8 cellular contexts compared by ENCODE assay signal in genomic region chr11:47980907-47981621, GRCh38. TPM values are rescaled to one million over a fixed set of nuclear protein-coding genes. Genes with fewer than 3 reads are reported as not detected.
DNase-seq lines count a peak whose midpoint lies in the region; ATAC-seq and TF ChIP-seq lines count a peak whose summit lies in the region.

No MANE protein-coding gene starts in this region.

- peaks cover 10% of the 10 kb centered on the region for H3F3A ChIP-seq in smooth muscle cell (ENCODE audit: low read depth)

- H3K27me3 ChIP-seq in brain microvascular endothelial cell (replicated peaks), result no peaks in the 10 kb centered on the region
- no peaks in the 10 kb centered on the region for H3K27me3 ChIP-seq in smooth muscle cell (ENCODE audit: low read depth)

- TF ChIP-seq CTCF in GM12873 (IDR thresholded peaks at IDR 0.05; ENCODE audit: insufficient read depth, low read depth, low read length, missing control alignments), result peak; percentile 29
- TF ChIP-seq CTCF in OCI-LY7 (conservative IDR thresholded peaks at IDR 0.05; ENCODE audit: low read length), result peak; percentile 57
- TF ChIP-seq CTCF in brain microvascular endothelial cell (IDR thresholded peaks at IDR 0.05; ENCODE audit: low read depth, low read length, missing control alignments), result peak; percentile 11
- no peak for TF ChIP-seq CTCF in smooth muscle cell (IDR thresholded peaks at IDR 0.05; ENCODE audit: borderline replicate concordance, insufficient read depth, poor library complexity, severe bottlenecking)

- no peak overlapping the region for H3K9ac ChIP-seq in smooth muscle cell (ENCODE audit: low read depth)

- POLR2A ChIA-PET in OCI-LY7 (lab: Charles Lee), result no interaction called here

- under 1% methylated on average over 44 of the region's 82 CpGs for WGBS in smooth muscle cell (ENCODE audit: low lambda C conversion rate)

- in situ Hi-C loops in brain microvascular endothelial cell (cut with HindIII; ENCODE audit: low pct_ligation_motif_present, low sequenced_read_pairs), result no loop called here

- H3K27ac ChIP-seq in OCI-LY7 (ENCODE audit: low read depth, low read length, poor library complexity, severe bottlenecking) (no peak overlapping the region), brain microvascular endothelial cell (peak overlapping the region; percentile 40), smooth muscle cell (ENCODE audit: low read depth) (no peak overlapping the region)

- peak overlapping the region; percentile 99 for H3K4me2 ChIP-seq in OCI-LY7 (ENCODE audit: low read length)
- peak overlapping the region; percentile 100 for H3K4me2 ChIP-seq in smooth muscle cell

- H3K36me3 ChIP-seq in OCI-LY7 (ENCODE audit: insufficient read depth, low read length) (no peaks in the 10 kb centered on the region), brain microvascular endothelial cell (replicated peaks) (no peaks in the 10 kb centered on the region), smooth muscle cell (ENCODE audit: low read depth) (no peaks in the 10 kb centered on the region)

- H3K79me2 ChIP-seq in OCI-LY7 (ENCODE audit: insufficient read depth, low read depth, low read length) (peaks cover 18% of the 10 kb centered on the region; the same call in 1 of the 2 replicates), smooth muscle cell (ENCODE audit: low read depth) (peaks cover 19% of the 10 kb centered on the region)

- H4K20me1 ChIP-seq in OCI-LY7 (ENCODE audit: insufficient read depth, low read length), result no peaks in the 10 kb centered on the region
- H4K20me1 ChIP-seq in smooth muscle cell (ENCODE audit: low read depth), result no peaks in the 10 kb centered on the region

- DNase-seq in 8988T (peak; percentile 83), OCI-LY7 (ENCODE audit: low spot score) (peak; percentile 67), brain microvascular endothelial cell (no peak), islet precursor cell (peak; percentile 80), smooth muscle cell (lab: John Stamatoyannopoulos, UW; ENCODE audit: unreplicated experiment) (peak; percentile 32)
- no peak for DNase-seq in stimulated activated naive CD4-positive, alpha-beta T cell treated with Interleukin-2 at 50 U/mL for 16 hours (lab: John Stamatoyannopoulos, UW)

- peak; percentile 62 for ATAC-seq in HG02885 (IDR thresholded peaks at IDR 0.05; ENCODE audit: poor library complexity, unreplicated experiment)

- H3K4me3 ChIP-seq in OCI-LY7 (ENCODE audit: low read depth, low read length, poor library complexity, severe bottlenecking), result peak overlapping the region; percentile 82
- H3K4me3 ChIP-seq in brain microvascular endothelial cell (ENCODE audit: low read depth, low read length), result peak overlapping the region; percentile 66
- peak overlapping the region; percentile 79 for H3K4me3 ChIP-seq in smooth muscle cell

- intact Hi-C loops in OCI-LY7 (cut with micrococcal nuclease; ENCODE audit: unreplicated experiment), result loop anchor here (1.0 to 5.0 kb wide), 3 partner anchors 30 to 126 kb away; no protein-coding TSS in a partner anchor

- no peaks in the 10 kb centered on the region for H3K9me2 ChIP-seq in OCI-LY7 (ENCODE audit: insufficient read depth, low read length)

- H3K9me3 ChIP-seq in OCI-LY7 (ENCODE audit: low read length) (no peaks in the 10 kb centered on the region), smooth muscle cell (replicated peaks; ENCODE audit: low read depth) (no peaks in the 10 kb centered on the region)

- peaks cover 41% of the 10 kb centered on the region for H3K4me1 ChIP-seq in OCI-LY7 (ENCODE audit: insufficient read depth, low read length, poor library complexity, severe bottlenecking)
- H3K4me1 ChIP-seq in smooth muscle cell (ENCODE audit: low read depth), result peaks cover 13% of the 10 kb centered on the region

- no TSS peak for BruUV-seq in OCI-LY7 (replicated peaks; lab: Mats Ljungman, UMichigan)

- H2AFZ ChIP-seq in OCI-LY7 (ENCODE audit: low read length) (peak overlapping the region; percentile 11; the same call in 1 of the 2 replicates), smooth muscle cell (ENCODE audit: low read depth) (peak overlapping the region; percentile 77)

- CTCF ChIA-PET in OCI-LY7 (lab: Charles Lee; ENCODE audit: unreplicated experiment), result no interaction called here

RNA-seq across cellular contexts. Expression of gene PTPRJ, which starts 0.7 kb away (rescaled TPM):
- 4.5 and 5.4 TPM in 2 replicates for total RNA-seq in OCI-LY7 (2014; rRNA removed; shearing (Covaris generic))
- 24.9 and 28.3 TPM in 2 replicates for total RNA-seq in OCI-LY7 (2022)
- 2.6 and 6.3 TPM in 2 replicates for total RNA-seq in smooth muscle cell
- 1.5 and 1.7 TPM in 2 replicates for polyA plus RNA-seq in smooth muscle cell

Comparison
In these comparisons a context has a peak if more than half of its experiments do, and no peak if none do; other contexts are left out.
1. DNase-seq: peak in 8988T (single experiment), OCI-LY7 (single experiment), islet precursor cell (single experiment) and smooth muscle cell (single experiment); none in brain microvascular endothelial cell (single experiment) and stimulated activated naive CD4-positive, alpha-beta T cell treated with Interleukin-2 at 50 U/mL for 16 hours (single experiment).
2. Peak in every context shown above with its lines, with median percentiles within 50 percentile points of each other: H3K4me3 ChIP-seq.